25 cellular contexts compared by ENCODE assay signal in genomic region chr18:22926454-22926853, GRCh38. TPM values are rescaled to one million over a fixed set of nuclear protein-coding genes. Genes with fewer than 3 reads are reported as not detected.
A peak's percentile ranks its signal among the peaks of the same experiment; 100 is the strongest.
DNase-seq lines count a peak whose midpoint lies in the region; ATAC-seq, FAIRE-seq and TF ChIP-seq lines count a peak whose summit lies in the region.
"Had no signal": no experiment of that assay in that cellular context is flagged by ENCODE, and none has a peak within 500 bp of the region (broad histone marks: within the 10 kb centered on the region; RNA-seq: fewer than 3 reads in every experiment).

No MANE protein-coding gene starts in this region.

- H3K4me3 ChIP-seq in liver (ENCODE audit: low read depth in 1 of 3, low read length in 3 of 3) = peak overlapping the region in 1 of 3 donors; percentile 17
- no peak overlapping the region for H3K4me3 ChIP-seq in HepG2 (replicated peaks in 1 of 3; ENCODE audit: insufficient read depth in 1 of 3, low read depth in 2 of 3, low read length in 3 of 3)
- H3K4me3 ChIP-seq in parathyroid adenoma (ENCODE audit: low read depth, low read length) = no peak overlapping the region
- no peak overlapping the region for H3K4me3 ChIP-seq in A673 (ENCODE audit: low read depth, low read length, poor library complexity, severe bottlenecking)
- H3K4me3 ChIP-seq: A549, BLaER1 had no signal

- CTCF ChIA-PET in HepG2 (lab: Yijun Ruan, JAX; ENCODE audit: low intra/inter-chr PET ratio, low total read pairs) = no interaction called here
- CTCF ChIA-PET in A673 (lab: Charles Lee) = no interaction called here

- in situ Hi-C loops in HepG2 (cut with HindIII; ENCODE audit: extremely low pct_ligation_motif_present, low pct_unique_long_range_greater_than_20kb) = no loop called here

- H3K27ac ChIP-seq in liver (ENCODE audit: low read depth in 1 of 2, low read length in 2 of 2) (peak overlapping the region in 1 of 2 donors; percentile 12), HepG2 (ENCODE audit: extremely low read length, insufficient read depth, low read length) (no peak overlapping the region), parathyroid adenoma (no peak overlapping the region), A673 (ENCODE audit: low read depth, low read length, poor library complexity, severe bottlenecking) (no peak overlapping the region)
- H3K27ac ChIP-seq: 22Rv1, A549, BLaER1 had no signal

- no peaks in the 10 kb centered on the region for H3K79me2 ChIP-seq in HepG2 (ENCODE audit: insufficient read depth, low read length)
- no peaks in the 10 kb centered on the region for H3K79me2 ChIP-seq in parathyroid adenoma

- peak overlapping the region in 1 of 2 donors; percentile 39 for H3K9ac ChIP-seq in liver (ENCODE audit: low read depth in 1 of 2, low read length in 2 of 2)
- no peak overlapping the region for H3K9ac ChIP-seq in HepG2 (ENCODE audit: insufficient read depth, low read depth, low read length)
- H3K9ac ChIP-seq in parathyroid adenoma = no peak overlapping the region
- H3K9ac ChIP-seq: BLaER1 had no signal

- H3K9me3 ChIP-seq in liver (ENCODE audit: control insufficient read depth in 4 of 4, low read length in 3 of 4) (no peaks in the 10 kb centered on the region), HepG2 (ENCODE audit: low read length) (no peaks in the 10 kb centered on the region), parathyroid adenoma (ENCODE audit: control insufficient read depth, low read length) (no peaks in the 10 kb centered on the region), A673 (ENCODE audit: low read depth, low read length, poor library complexity, severe bottlenecking) (no peaks in the 10 kb centered on the region)
- H3K9me3 ChIP-seq: A549, BE2C, BLaER1 had no signal

- intact Hi-C loops in HepG2 (cut with micrococcal nuclease; ENCODE audit: unreplicated experiment) (no loop called here), A673 (cut with micrococcal nuclease; ENCODE audit: unreplicated experiment) (no loop called here)

- H3K27me3 ChIP-seq in liver (ENCODE audit: control insufficient read depth in 4 of 4, insufficient read depth in 4 of 4, low read length in 3 of 4) (no peaks in the 10 kb centered on the region), HepG2 (ENCODE audit: control insufficient read depth in 1 of 2, insufficient read depth in 2 of 2, low read length in 2 of 2) (no peaks in the 10 kb centered on the region), parathyroid adenoma (ENCODE audit: control insufficient read depth, insufficient read depth, low read length) (no peaks in the 10 kb centered on the region), A673 (replicated peaks; ENCODE audit: insufficient read depth, low read depth, low read length, poor library complexity) (no peaks in the 10 kb centered on the region)
- H3K27me3 ChIP-seq: BE2C, BLaER1 had no signal

- H3K4me1 ChIP-seq in liver (ENCODE audit: control insufficient read depth in 4 of 4, insufficient read depth in 4 of 4, low read length in 3 of 4) (peaks cover 0 to 4% (median 2%) of the 10 kb centered on the region in 4 donors), HepG2 (ENCODE audit: insufficient read depth, low read length) (no peaks in the 10 kb centered on the region), parathyroid adenoma (peaks cover 20% of the 10 kb centered on the region), A673 (ENCODE audit: insufficient read depth, low read length, poor library complexity, severe bottlenecking) (peaks cover 17% of the 10 kb centered on the region)
- H3K4me1 ChIP-seq: A549, BE2C had no signal

- 25% methylated on average over 4 of the region's 4 CpGs for WGBS in liver
- WGBS in HepG2 (ENCODE audit: low lambda C conversion rate) = 41% methylated on average over 4 of the region's 4 CpGs

- POLR2A ChIA-PET in HepG2 (lab: Yijun Ruan, JAX) = no interaction called here
- POLR2A ChIA-PET in A673 (lab: Charles Lee; ENCODE audit: low non-redundant PET) = no interaction called here

- H2AFZ ChIP-seq in HepG2 (ENCODE audit: low read length) (no peak overlapping the region), parathyroid adenoma (peak overlapping the region; percentile 25)

- no peak for ATAC-seq in HepG2
- ATAC-seq in left lobe of liver = peak; percentile 58
- no peak for ATAC-seq in GM18868 (IDR thresholded peaks at IDR 0.05; ENCODE audit: unreplicated experiment)
- ATAC-seq: A549 had no signal

- no peak overlapping the region for H3K4me2 ChIP-seq in HepG2 (ENCODE audit: low read depth, low read length)
- H3K4me2 ChIP-seq in parathyroid adenoma (ENCODE audit: low read length) = peak overlapping the region; percentile 13
- H3K4me2 ChIP-seq: A549, BLaER1 had no signal

- FAIRE-seq in HepG2 (lab: Jason Lieb, UNC) = no peak
- FAIRE-seq: A549, GM12891 had no signal

- BruUV-seq in HepG2 (replicated peaks; lab: Mats Ljungman, UMichigan) (no TSS peak), A673 (replicated peaks; lab: Mats Ljungman, UMichigan) (no TSS peak)

- no peaks in the 10 kb centered on the region for H4K20me1 ChIP-seq in HepG2 (ENCODE audit: insufficient read depth, low read length)
- H4K20me1 ChIP-seq: BLaER1 had no signal

- no peaks in the 10 kb centered on the region for H3K36me3 ChIP-seq in liver (ENCODE audit: control insufficient read depth in 4 of 4, insufficient read depth in 3 of 4, low read depth in 1 of 4, low read length in 3 of 4)
- no peaks in the 10 kb centered on the region for H3K36me3 ChIP-seq in HepG2 (replicated peaks in 1 of 2; ENCODE audit: control insufficient read depth in 1 of 2, insufficient read depth in 2 of 2, low read length in 2 of 2)
- H3K36me3 ChIP-seq in parathyroid adenoma (ENCODE audit: control insufficient read depth, insufficient read depth, low read length) = no peaks in the 10 kb centered on the region
- no peaks in the 10 kb centered on the region for H3K36me3 ChIP-seq in A673 (ENCODE audit: insufficient read depth, low read length, poor library complexity, severe bottlenecking)
- H3K36me3 ChIP-seq: BE2C, BLaER1 had no signal

- DNase-seq in HepG2 (ENCODE audit: low spot score) = no peak
- no peak for DNase-seq in left lobe of liver (ENCODE audit: low spot score)
- no peak for DNase-seq in A673 (ENCODE audit: low spot score)
- no peak for DNase-seq in activated CD4-positive, alpha-beta T cell treated with anti-CD3 and anti-CD28 coated beads, Interleukin-2, amount 50 U/mL, for 4 hours
- DNase-seq: ACHN; BE2C; C1 segment of cervical spinal cord; CD4-positive, alpha-beta memory T cell; CD4-positive, CD25-positive, alpha-beta regulatory T cell; CD8-positive, alpha-beta memory T cell; COR-L47; DMS 273 treated with DMSO at 0.1 percent for 48 hours; DMS153; DMS53; DMS79; DND-41; EL; GF-D8 had no signal

- TF ChIP-seq EP300 in HepG2 (IDR thresholded peaks at IDR 0.05; ENCODE audit: low read depth in 2 of 2, low read length in 2 of 2) (no peak), HepG2 (CRISPR knock-in tag; IDR thresholded peaks at IDR 0.05; ENCODE audit: borderline replicate concordance) (no peak)

- no peak for TF ChIP-seq RAD21 in liver (IDR thresholded peaks at IDR 0.05)
- TF ChIP-seq RAD21 in HepG2 (CRISPR knock-in tag; IDR thresholded peaks at IDR 0.05) = no peak

- no peak for TF ChIP-seq POLR2A in HepG2 (IDR thresholded peaks at IDR 0.05; ENCODE audit: insufficient read depth in 1 of 2, low read depth in 2 of 2, low read length in 2 of 2)

- no peak for TF ChIP-seq CTCF in liver (IDR thresholded peaks at IDR 0.05; ENCODE audit: low read depth, low read length, missing input control)
- TF ChIP-seq CTCF in HepG2 (CRISPR knock-in tag; IDR thresholded peaks at IDR 0.05) = no peak
- no peak for TF ChIP-seq CTCF in parathyroid adenoma (IDR thresholded peaks at IDR 0.05)
- TF ChIP-seq CTCF in A673 (conservative IDR thresholded peaks at IDR 0.05; ENCODE audit: low read depth, low read length) = no peak

TF ChIP-seq in liver, 16 proteins besides CTCF, POLR2A, EP300 and RAD21 (continues in another document):
- TF ChIP-seq EGR1 (IDR thresholded peaks at IDR 0.05; ENCODE audit: low read depth in 2 of 2) (no peak), RXRA (IDR thresholded peaks at IDR 0.05) (peak; percentile 16 to 41), JUND (IDR thresholded peaks at IDR 0.05) (peak; percentile 15), FOXA2 (IDR thresholded peaks at IDR 0.05) (no peak), YY1 (IDR thresholded peaks at IDR 0.05) (peak; percentile 56)

TF ChIP-seq in HepG2, 621 proteins besides CTCF, POLR2A, EP300 and RAD21 (continues in another document):
- TF ChIP-seq ZNF383 (CRISPR knock-in tag; IDR thresholded peaks at IDR 0.05; ENCODE audit: borderline replicate concordance) (no peak), SUZ12 (IDR thresholded peaks at IDR 0.05; ENCODE audit: low read depth, low read length) (no peak), NFE2 (CRISPR knock-in tag; IDR thresholded peaks at IDR 0.05) (no peak), FOXA1 (IDR thresholded peaks at IDR 0.05) (no peak), FOXA1 (CRISPR knock-in tag; IDR thresholded peaks at IDR 0.05) (no peak)

RNA-seq across cellular contexts. Expression of gene RBBP8, which starts 6.7 kb away (rescaled TPM):
- total RNA-seq in liver = 1 to 10 TPM; 7.6 to 9.8 TPM
- polyA plus RNA-seq in liver = 1 to 10 TPM; 6.5 to 7.2 TPM
- total RNA-seq in HepG2 (2016; rRNA removed; fragmentation: Illumina TruSeq; extraction: Trizol) = 47.4 and 68.5 TPM in 2 replicates
- total RNA-seq in HepG2 (2016; cell fraction: cytosol; rRNA removed; fragmentation: Illumina TruSeq; extraction: Trizol; ENCODE audit: low read depth) = 30.0 and 33.7 TPM in 2 replicates
- 41.7 and 67.3 TPM in 2 replicates for total RNA-seq in HepG2 (2016; cell fraction: insoluble cytoplasmic fraction; rRNA removed; fragmentation: Illumina TruSeq; extraction: Trizol)
- 54.2 and 60.1 TPM in 2 replicates for total RNA-seq in HepG2 (2016; cell fraction: membrane; rRNA removed; fragmentation: Illumina TruSeq; extraction: Trizol)
- total RNA-seq in HepG2 (2016; cell fraction: nucleus; rRNA removed; fragmentation: Illumina TruSeq; extraction: Trizol) = 31.6 and 34.5 TPM in 2 replicates
- 10.9 and 14.2 TPM in 2 replicates for polyA plus RNA-seq in HepG2 (2011; rRNA removed)
- 4.7 and 9.6 TPM in 2 replicates for polyA plus RNA-seq in HepG2 (2011; cell fraction: cytosol; rRNA removed)
- 2.7 and 4.2 TPM in 2 replicates for polyA plus RNA-seq in HepG2 (2011; cell fraction: nucleus; rRNA removed)
- 17.4 and 18.9 TPM in 2 replicates for polyA plus RNA-seq in HepG2 (2012)
- 18.4 and 18.5 TPM in 2 replicates for polyA plus RNA-seq in HepG2 (2016; cell fraction: cytosol; fragmentation: Illumina TruSeq; extraction: Trizol; ENCODE audit: low read depth)
- 52.2 and 53.7 TPM in 2 replicates for polyA plus RNA-seq in HepG2 (2016; cell fraction: insoluble cytoplasmic fraction; fragmentation: Illumina TruSeq; extraction: Trizol; ENCODE audit: low read depth)
- 33.1 and 36.4 TPM in 2 replicates for polyA plus RNA-seq in HepG2 (2016; cell fraction: membrane; fragmentation: Illumina TruSeq; extraction: Trizol; ENCODE audit: low read depth)
- 23.3 and 24.4 TPM in 2 replicates for polyA plus RNA-seq in HepG2 (2016; cell fraction: nucleus; fragmentation: Illumina TruSeq; extraction: Trizol; ENCODE audit: insufficient read depth, low read depth)
- polyA minus RNA-seq in HepG2 (2011; rRNA and poly(A)+ RNA removed; ENCODE audit: low replicate concordance) = 4.0 and 26.1 TPM in 2 replicates
- polyA minus RNA-seq in HepG2 (2011; cell fraction: cytosol; rRNA and poly(A)+ RNA removed) = 13.6 and 17.0 TPM in 2 replicates
- 21.3 and 28.7 TPM in 2 replicates for polyA minus RNA-seq in HepG2 (2011; cell fraction: nucleus; rRNA and poly(A)+ RNA removed)
- total RNA-seq in left lobe of liver = 11.7 TPM
- total RNA-seq in A673 (2021) = 75.8 and 88.2 TPM in 2 replicates
